In genomic region chr3:137105277-137105977, GRCh38 we compare ENCODE assay signal across 8 cellular contexts.
DNase-seq lines count a peak whose midpoint lies in the region; ATAC-seq and TF ChIP-seq lines count a peak whose summit lies in the region.

No MANE protein-coding gene starts in this region.

- no peak overlapping the region for H3K27ac Mint-ChIP-seq in activated CD4-positive, alpha-beta T cell treated with anti-CD3 and anti-CD28 coated beads, Interleukin-2, amount 10 ng/mL, durations not matched to agents 24 days and 14 days
- H3K27ac Mint-ChIP-seq in activated CD8-positive, alpha-beta T cell treated with anti-CD3 and anti-CD28 coated beads for 36 hours, result no peak overlapping the region

- H3K36me3 Mint-ChIP-seq in activated CD4-positive, alpha-beta T cell treated with anti-CD3 and anti-CD28 coated beads, Interleukin-2, amount 10 ng/mL, durations not matched to agents 24 days and 14 days (ENCODE audit: low read depth), result no peaks in the 10 kb centered on the region
- no peaks in the 10 kb centered on the region for H3K36me3 Mint-ChIP-seq in activated CD8-positive, alpha-beta T cell treated with anti-CD3 and anti-CD28 coated beads for 36 hours (ENCODE audit: low read depth)

- no peaks in the 10 kb centered on the region for H3K9me3 Mint-ChIP-seq in activated CD4-positive, alpha-beta T cell treated with anti-CD3 and anti-CD28 coated beads, Interleukin-2, amount 10 ng/mL, durations not matched to agents 24 days and 14 days
- H3K9me3 Mint-ChIP-seq in activated CD8-positive, alpha-beta T cell treated with anti-CD3 and anti-CD28 coated beads for 36 hours, result no peaks in the 10 kb centered on the region

- H3K4me3 Mint-ChIP-seq in activated CD4-positive, alpha-beta T cell treated with anti-CD3 and anti-CD28 coated beads, Interleukin-2, amount 10 ng/mL, durations not matched to agents 24 days and 14 days, result no peak overlapping the region
- H3K4me3 Mint-ChIP-seq in activated CD8-positive, alpha-beta T cell treated with anti-CD3 and anti-CD28 coated beads for 36 hours, result no peak overlapping the region

- H3K27me3 ChIP-seq in heart right ventricle, result peaks cover 0 to 51% (median 34%) of the 10 kb centered on the region in 7 donors

- peak; percentile 71 for DNase-seq in activated CD4-positive, alpha-beta T cell treated with anti-CD3 and anti-CD28 coated beads, Interleukin-2, amount 10 ng/mL, durations not matched to agents 24 days and 14 days
- no peak for DNase-seq in activated CD4-positive, alpha-beta T cell treated with anti-CD3 and anti-CD28 coated beads, Interleukin-2, amount 50 U/mL, for 4 hours
- DNase-seq in NCI-H2227 treated with DMSO at 0.1 percent for 48 hours (lab: John Stamatoyannopoulos, UW) (peak; percentile 38), heart right ventricle (peak in 1 of 2 donors; percentile 20), renal cortical epithelial cell (ENCODE audit: low read depth) (peak; percentile 56)
- DNase-seq in activated CD8-positive, alpha-beta T cell treated with anti-CD3 and anti-CD28 coated beads for 36 hours, result peak; percentile 13

- peaks cover 10% of the 10 kb centered on the region for H3K27me3 Mint-ChIP-seq in activated CD4-positive, alpha-beta T cell treated with anti-CD3 and anti-CD28 coated beads, Interleukin-2, amount 10 ng/mL, durations not matched to agents 24 days and 14 days
- H3K27me3 Mint-ChIP-seq in activated CD8-positive, alpha-beta T cell treated with anti-CD3 and anti-CD28 coated beads for 36 hours, result peaks cover 8% of the 10 kb centered on the region

- peaks cover 0 to 6% (median 0%) of the 10 kb centered on the region in 9 donors for H3K4me1 ChIP-seq in heart right ventricle

- H3K4me1 Mint-ChIP-seq in activated CD4-positive, alpha-beta T cell treated with anti-CD3 and anti-CD28 coated beads, Interleukin-2, amount 10 ng/mL, durations not matched to agents 24 days and 14 days, result no peaks in the 10 kb centered on the region
- no peaks in the 10 kb centered on the region for H3K4me1 Mint-ChIP-seq in activated CD8-positive, alpha-beta T cell treated with anti-CD3 and anti-CD28 coated beads for 36 hours (ENCODE audit: low read depth)

- POLR2A ChIA-PET in activated CD8-positive, alpha-beta T cell treated with anti-CD3 and anti-CD28 coated beads for 36 hours (lab: Charles Lee), result no interaction called here

- TF ChIP-seq CTCF in activated CD8-positive, alpha-beta T cell treated with anti-CD3 and anti-CD28 coated beads for 36 hours (IDR thresholded peaks at IDR 0.05), result peak; percentile 80
- TF ChIP-seq CTCF in heart right ventricle (IDR thresholded peaks at IDR 0.05), result peak; percentile 21 to 77 (median 68)

- peaks cover 0 to 3% (median 0%) of the 10 kb centered on the region in 11 donors for H3K9me3 ChIP-seq in heart right ventricle

- ATAC-seq in HG03025 (IDR thresholded peaks at IDR 0.05; ENCODE audit: low FRiP score, unreplicated experiment) (peak; percentile 57), heart right ventricle (peak in 6 of 8 donors; percentile 52 to 75 (median 66)), GM19455 (IDR thresholded peaks at IDR 0.05; ENCODE audit: unreplicated experiment) (no peak)
- ATAC-seq in activated CD8-positive, alpha-beta T cell treated with anti-CD3 and anti-CD28 coated beads for 36 hours, result no peak

- H3K36me3 ChIP-seq in heart right ventricle, result no peaks in the 10 kb centered on the region

- intact Hi-C loops in activated CD4-positive, alpha-beta T cell treated with anti-CD3 and anti-CD28 coated beads, Interleukin-2, amount 10 ng/mL, durations not matched to agents 24 days and 14 days (cut with micrococcal nuclease), result loop anchor here (1.0 to 5.0 kb wide), 2 partner anchors 841 to 1028 kb away; no protein-coding TSS in a partner anchor
- intact Hi-C loops in activated CD8-positive, alpha-beta T cell treated with anti-CD3 and anti-CD28 coated beads for 36 hours (cut with micrococcal nuclease), result loop anchor here (5.0 kb wide), 1 partner anchor 842 kb away; no protein-coding TSS in a partner anchor
- intact Hi-C loops in heart right ventricle (cut with DNase I), result loop anchor here in 9 of 10 donors (2.0 to 10.0 kb wide), 8 partner anchors 73 to 949 kb away; no protein-coding TSS in a partner anchor

- 14 to 16% methylated on average over 10 of the region's 10 CpGs for WGBS in heart right ventricle, 2 donors

- CTCF ChIA-PET in activated CD8-positive, alpha-beta T cell treated with anti-CD3 and anti-CD28 coated beads for 36 hours (lab: Charles Lee), result interaction anchor here (0.7 to 3.9 kb wide), 17 partner anchors 9 to 947 kb away, joined by 3 to 22 read pairs (median 5); no protein-coding TSS in a partner anchor

- H3K27ac ChIP-seq in heart right ventricle, result peak overlapping the region in 1 of 10 donors; percentile 15

- H3K4me3 ChIP-seq in heart right ventricle, result no peak overlapping the region

Comparison
In these comparisons a context has a peak if more than half of its experiments do, and no peak if none do; other contexts are left out.
1. DNase-seq: peak in activated CD4-positive, alpha-beta T cell treated with anti-CD3 and anti-CD28 coated beads, Interleukin-2, amount 10 ng/mL, durations not matched to agents 24 days and 14 days (single experiment), NCI-H2227 treated with DMSO at 0.1 percent for 48 hours (single experiment), activated CD8-positive, alpha-beta T cell treated with anti-CD3 and anti-CD28 coated beads for 36 hours (single experiment) and renal cortical epithelial cell (single experiment); none in activated CD4-positive, alpha-beta T cell treated with anti-CD3 and anti-CD28 coated beads, Interleukin-2, amount 50 U/mL, for 4 hours (0 of 2).
2. ATAC-seq: peak in HG03025 (single experiment) and heart right ventricle (6 of 8); none in activated CD8-positive, alpha-beta T cell treated with anti-CD3 and anti-CD28 coated beads for 36 hours (single experiment) and GM19455 (single experiment).